ENCODE assay signal across 24 cellular contexts in the genomic region with DNA sequence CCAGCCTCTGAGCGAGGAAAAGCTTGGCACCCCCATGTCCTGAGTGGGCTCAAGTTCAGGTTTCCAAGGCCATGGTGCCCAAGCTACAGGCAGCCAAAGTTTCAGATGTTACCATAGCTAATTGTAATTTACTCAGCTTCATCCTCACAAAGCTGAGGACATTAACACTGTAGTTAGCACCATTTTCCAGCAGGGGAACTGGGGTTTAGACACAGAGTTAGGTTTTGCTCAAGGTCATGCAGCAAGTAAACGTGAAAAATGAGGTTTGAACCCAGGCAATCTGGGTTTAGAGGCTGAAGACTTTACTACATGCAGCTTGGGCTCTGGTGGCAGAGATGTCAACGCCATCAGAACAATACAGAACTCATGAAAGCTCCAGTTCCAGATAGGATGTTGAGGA.
"Had no signal": no experiment of that assay in that cellular context is flagged by ENCODE, and none has a peak within 500 bp of the region (broad histone marks: within the 10 kb centered on the region; RNA-seq: fewer than 3 reads in every experiment).

No MANE protein-coding gene starts in this region.

- H3K4me3 ChIP-seq: hepatocyte, left lung, lung, smooth muscle cell, stomach, suprapubic skin, tibial nerve, uterus had no signal

- H3K4me3 Mint-ChIP-seq: activated naive CD8-positive, alpha-beta T cell treated with anti-CD3 and anti-CD28 coated beads for 36 hours; activated T-cell treated with anti-CD3 and anti-CD28 coated beads, Interleukin-2, amount 50 U/mL, for 24 hours; immature natural killer cell; mesothelial cell of epicardium; naive thymus-derived CD8-positive, alpha-beta T cell; stimulated activated memory B cell treated with anti-CD40 and anti-IgM and Interleukin-4, amounts not matched to agents 10 μg/mL and 1 μg/mL and 100 μg/mL, for 72 hours had no signal

- DNase-seq: activated CD4-positive, alpha-beta T cell treated with anti-CD3 and anti-CD28 coated beads for 1 hour; activated naive CD4-positive, alpha-beta T cell; activated naive CD8-positive, alpha-beta T cell treated with anti-CD3 and anti-CD28 coated beads for 36 hours; activated T-cell treated with anti-CD3 and anti-CD28 coated beads, Interleukin-2, amount 50 U/mL, for 24 hours; cortex of kidney; foreskin melanocyte; immature natural killer cell; kidney glomerular epithelial cell; left lung; naive thymus-derived CD8-positive, alpha-beta T cell; stimulated activated CD4-positive, alpha-beta T cell treated with anti-CD3 and anti-CD28 coated beads, Interleukin-15, amount 100 ng/mL, for 24 hours; stomach; uterus had no signal

- H2AFZ ChIP-seq: hepatocyte, parathyroid adenoma had no signal

- H3K36me3 Mint-ChIP-seq: activated naive CD8-positive, alpha-beta T cell treated with anti-CD3 and anti-CD28 coated beads for 36 hours; immature natural killer cell; mesothelial cell of epicardium; stimulated activated memory B cell treated with anti-CD40 and anti-IgM and Interleukin-4, amounts not matched to agents 10 μg/mL and 1 μg/mL and 100 μg/mL, for 72 hours had no signal

- H3K27ac Mint-ChIP-seq: activated naive CD8-positive, alpha-beta T cell treated with anti-CD3 and anti-CD28 coated beads for 36 hours; activated T-cell treated with anti-CD3 and anti-CD28 coated beads, Interleukin-2, amount 50 U/mL, for 24 hours; activated T-helper 2 cell treated with anti-CD3 and anti-CD28 coated beads, Interferon-gamma antibody, Interleukin-2, Interleukin-4, amounts not matched to agents 10 μg/mL and 5 μg/mL and 100 μg/mL, durations not matched to agents 14 hours and 24 hours and 36 hours; immature natural killer cell; mesothelial cell of epicardium; naive thymus-derived CD8-positive, alpha-beta T cell; stimulated activated memory B cell treated with anti-CD40 and anti-IgM and Interleukin-4, amounts not matched to agents 10 μg/mL and 1 μg/mL and 100 μg/mL, for 72 hours had no signal

- H3K36me3 ChIP-seq: left lung, stomach, suprapubic skin, tibial nerve, uterus had no signal

- ATAC-seq: left lung; naive thymus-derived CD8-positive, alpha-beta T cell; sciatic nerve; stimulated activated memory B cell treated with anti-CD40 and anti-IgM and Interleukin-4, amounts not matched to agents 10 μg/mL and 1 μg/mL and 100 μg/mL, for 72 hours had no signal

- H3K4me1 Mint-ChIP-seq: activated naive CD8-positive, alpha-beta T cell treated with anti-CD3 and anti-CD28 coated beads for 36 hours; immature natural killer cell; mesothelial cell of epicardium; naive thymus-derived CD8-positive, alpha-beta T cell; stimulated activated memory B cell treated with anti-CD40 and anti-IgM and Interleukin-4, amounts not matched to agents 10 μg/mL and 1 μg/mL and 100 μg/mL, for 72 hours had no signal

- H3K4me2 ChIP-seq: hepatocyte, smooth muscle cell had no signal

- H3K27me3 Mint-ChIP-seq: stimulated activated memory B cell treated with anti-CD40 and anti-IgM and Interleukin-4, amounts not matched to agents 10 μg/mL and 1 μg/mL and 100 μg/mL, for 72 hours had no signal

- H3K4me1 ChIP-seq: left lung, parathyroid adenoma, stomach, suprapubic skin, tibial nerve, uterus had no signal

- H3K79me2 ChIP-seq: hepatocyte, parathyroid adenoma had no signal

- H3K9me3 ChIP-seq: left lung, suprapubic skin, tibial nerve, uterus had no signal

- H3K9me3 Mint-ChIP-seq: activated T-helper 2 cell treated with anti-CD3 and anti-CD28 coated beads, Interferon-gamma antibody, Interleukin-2, Interleukin-4, amounts not matched to agents 10 μg/mL and 5 μg/mL and 100 μg/mL, durations not matched to agents 14 hours and 24 hours and 36 hours; immature natural killer cell had no signal

- H3K9ac ChIP-seq: parathyroid adenoma had no signal

- H3K27me3 ChIP-seq: hepatocyte, left lung, tibial nerve, uterus had no signal

- H3K27ac ChIP-seq: hepatocyte, left lung, parathyroid adenoma, stomach, suprapubic skin, tibial nerve, uterus, VCaP had no signal
